ENCODE assay signal across 1 cellular context in the genomic region with DNA sequence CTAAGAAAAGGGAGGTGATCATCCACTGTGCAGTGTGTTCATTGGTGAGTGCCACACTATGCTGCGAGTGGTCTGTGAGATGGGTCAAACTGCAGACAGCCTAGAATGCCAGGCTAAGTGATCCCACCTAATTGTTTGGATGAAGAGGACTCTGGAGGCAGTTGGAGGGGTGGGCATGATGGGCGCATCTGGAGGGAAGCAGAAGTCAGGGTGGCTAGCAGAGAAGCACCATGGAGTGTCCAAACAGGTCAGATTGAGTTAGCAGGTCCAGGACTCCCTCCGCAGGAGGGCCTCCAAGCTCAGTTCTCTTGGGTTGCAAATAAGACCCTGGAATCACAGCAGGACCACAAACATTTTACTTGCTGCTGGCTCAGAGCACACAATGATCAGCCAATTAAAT.
TF ChIP-seq lines count a peak whose summit lies in the region.

No MANE protein-coding gene starts in this region.

TF ChIP-seq in WTC11, 78 proteins besides CTCF, POLR2A, EP300 and RAD21 (continued from another document):
- TF ChIP-seq RELA (CRISPR knock-in tag; IDR thresholded peaks at IDR 0.05; ENCODE audit: borderline replicate concordance) (no peak), FOXK1 (CRISPR knock-in tag; IDR thresholded peaks at IDR 0.05) (no peak), FOXP1 (CRISPR knock-in tag; IDR thresholded peaks at IDR 0.05; ENCODE audit: borderline replicate concordance) (no peak), ATF3 (CRISPR knock-in tag; conservative IDR thresholded peaks at IDR 0.05) (no peak), SMAD3 (CRISPR knock-in tag; IDR thresholded peaks at IDR 0.05; ENCODE audit: borderline replicate concordance) (no peak), JAZF1 (CRISPR knock-in tag; IDR thresholded peaks at IDR 0.05) (no peak), FOXP4 (CRISPR knock-in tag; IDR thresholded peaks at IDR 0.05) (no peak), ZNF425 (CRISPR knock-in tag; conservative IDR thresholded peaks at IDR 0.05) (no peak), ZNF423 (CRISPR knock-in tag; IDR thresholded peaks at IDR 0.05) (no peak), ZNF263 (CRISPR knock-in tag; IDR thresholded peaks at IDR 0.05; ENCODE audit: low read depth) (no peak), KAT7 (CRISPR knock-in tag; IDR thresholded peaks at IDR 0.05; ENCODE audit: borderline replicate concordance) (no peak), CDX4 (CRISPR knock-in tag; IDR thresholded peaks at IDR 0.05; ENCODE audit: borderline replicate concordance) (no peak), SP1 (CRISPR knock-in tag; conservative IDR thresholded peaks at IDR 0.05) (no peak)
- TF ChIP-seq, protein P1, sequence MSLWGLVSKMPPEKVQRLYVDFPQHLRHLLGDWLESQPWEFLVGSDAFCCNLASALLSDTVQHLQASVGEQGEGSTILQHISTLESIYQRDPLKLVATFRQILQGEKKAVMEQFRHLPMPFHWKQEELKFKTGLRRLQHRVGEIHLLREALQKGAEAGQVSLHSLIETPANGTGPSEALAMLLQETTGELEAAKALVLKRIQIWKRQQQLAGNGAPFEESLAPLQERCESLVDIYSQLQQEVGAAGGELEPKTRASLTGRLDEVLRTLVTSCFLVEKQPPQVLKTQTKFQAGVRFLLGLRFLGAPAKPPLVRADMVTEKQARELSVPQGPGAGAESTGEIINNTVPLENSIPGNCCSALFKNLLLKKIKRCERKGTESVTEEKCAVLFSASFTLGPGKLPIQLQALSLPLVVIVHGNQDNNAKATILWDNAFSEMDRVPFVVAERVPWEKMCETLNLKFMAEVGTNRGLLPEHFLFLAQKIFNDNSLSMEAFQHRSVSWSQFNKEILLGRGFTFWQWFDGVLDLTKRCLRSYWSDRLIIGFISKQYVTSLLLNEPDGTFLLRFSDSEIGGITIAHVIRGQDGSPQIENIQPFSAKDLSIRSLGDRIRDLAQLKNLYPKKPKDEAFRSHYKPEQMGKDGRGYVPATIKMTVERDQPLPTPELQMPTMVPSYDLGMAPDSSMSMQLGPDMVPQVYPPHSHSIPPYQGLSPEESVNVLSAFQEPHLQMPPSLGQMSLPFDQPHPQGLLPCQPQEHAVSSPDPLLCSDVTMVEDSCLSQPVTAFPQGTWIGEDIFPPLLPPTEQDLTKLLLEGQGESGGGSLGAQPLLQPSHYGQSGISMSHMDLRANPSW (CRISPR knock-in tag; conservative IDR thresholded peaks at IDR 0.05; ENCODE audit: low read depth), result no peak
- TF ChIP-seq, protein P2, sequence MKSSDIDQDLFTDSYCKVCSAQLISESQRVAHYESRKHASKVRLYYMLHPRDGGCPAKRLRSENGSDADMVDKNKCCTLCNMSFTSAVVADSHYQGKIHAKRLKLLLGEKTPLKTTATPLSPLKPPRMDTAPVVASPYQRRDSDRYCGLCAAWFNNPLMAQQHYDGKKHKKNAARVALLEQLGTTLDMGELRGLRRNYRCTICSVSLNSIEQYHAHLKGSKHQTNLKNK (CRISPR knock-in tag; IDR thresholded peaks at IDR 0.05), result no peak
TF ChIP-seq in WTC11: peak in this region for 0.
